15 cellular contexts compared by ENCODE assay signal in genomic region chr1:21048462-21048861, GRCh38.
"Had no signal": no experiment of that assay in that cellular context is flagged by ENCODE, and none has a peak within 500 bp of the region (broad histone marks: within the 10 kb centered on the region; RNA-seq: fewer than 3 reads in every experiment).

No MANE protein-coding gene starts in this region.

- H3K9me3 ChIP-seq: tibial artery had no signal

- H3K4me1 Mint-ChIP-seq: activated naive CD4-positive, alpha-beta T cell treated with anti-CD3 and anti-CD28 coated beads, Interleukin-2, amount 10 ng/mL, durations not matched to agents 7 days and 5 days; stimulated activated naive CD8-positive, alpha-beta T cell treated with anti-CD3 and anti-CD28 coated beads, Interleukin-15, amount 100 ng/mL, for 72 hours had no signal

- DNase-seq: activated CD4-positive, alpha-beta memory T cell treated with anti-CD3 and anti-CD28 coated beads for 36 hours; activated CD4-positive, alpha-beta T cell treated with anti-CD3 and anti-CD28 coated beads for 48 hours; activated effector memory CD4-positive, alpha-beta T cell treated with anti-CD3 and anti-CD28 coated beads, Interleukin-2, amount 50 U/mL, for 16 hours; activated naive CD4-positive, alpha-beta T cell treated with anti-CD3 and anti-CD28 coated beads, Interleukin-2, amount 10 ng/mL, durations not matched to agents 7 days and 5 days; activated naive CD8-positive, alpha-beta T cell treated with anti-CD3 and anti-CD28 coated beads, Interleukin-2, amount 50 U/mL, for 24 hours; activated T-cell treated with anti-CD3 and anti-CD28 coated beads, Interleukin-2, amount 50 U/mL, for 72 hours; foreskin keratinocyte; nucleus accumbens; right cardiac atrium; stimulated activated naive CD8-positive, alpha-beta T cell treated with anti-CD3 and anti-CD28 coated beads, Interleukin-15, amount 100 ng/mL, for 72 hours; T-helper 1 cell; tibial artery had no signal

- H3K27me3 ChIP-seq: foreskin keratinocyte, hepatocyte, tibial artery had no signal

- H2AFZ ChIP-seq: hepatocyte, parathyroid adenoma had no signal

- H3K4me3 Mint-ChIP-seq: activated CD4-positive, alpha-beta memory T cell treated with anti-CD3 and anti-CD28 coated beads for 36 hours; activated naive CD4-positive, alpha-beta T cell treated with anti-CD3 and anti-CD28 coated beads, Interleukin-2, amount 10 ng/mL, durations not matched to agents 7 days and 5 days; activated naive CD8-positive, alpha-beta T cell treated with anti-CD3 and anti-CD28 coated beads, Interleukin-2, amount 50 U/mL, for 24 hours; activated T-cell treated with anti-CD3 and anti-CD28 coated beads, Interleukin-2, amount 50 U/mL, for 72 hours; brain; stimulated activated naive CD8-positive, alpha-beta T cell treated with anti-CD3 and anti-CD28 coated beads, Interleukin-15, amount 100 ng/mL, for 72 hours had no signal

- H3K27me3 Mint-ChIP-seq: activated CD4-positive, alpha-beta memory T cell treated with anti-CD3 and anti-CD28 coated beads for 36 hours; activated naive CD4-positive, alpha-beta T cell treated with anti-CD3 and anti-CD28 coated beads, Interleukin-2, amount 10 ng/mL, durations not matched to agents 7 days and 5 days; activated naive CD8-positive, alpha-beta T cell treated with anti-CD3 and anti-CD28 coated beads, Interleukin-2, amount 50 U/mL, for 24 hours; brain; stimulated activated naive CD8-positive, alpha-beta T cell treated with anti-CD3 and anti-CD28 coated beads, Interleukin-15, amount 100 ng/mL, for 72 hours had no signal

- H3K9me3 Mint-ChIP-seq: activated CD4-positive, alpha-beta memory T cell treated with anti-CD3 and anti-CD28 coated beads for 36 hours; activated naive CD4-positive, alpha-beta T cell treated with anti-CD3 and anti-CD28 coated beads, Interleukin-2, amount 10 ng/mL, durations not matched to agents 7 days and 5 days; activated naive CD8-positive, alpha-beta T cell treated with anti-CD3 and anti-CD28 coated beads, Interleukin-2, amount 50 U/mL, for 24 hours; activated T-cell treated with anti-CD3 and anti-CD28 coated beads, Interleukin-2, amount 50 U/mL, for 72 hours; stimulated activated naive CD8-positive, alpha-beta T cell treated with anti-CD3 and anti-CD28 coated beads, Interleukin-15, amount 100 ng/mL, for 72 hours had no signal

- H3K27ac Mint-ChIP-seq: activated CD4-positive, alpha-beta memory T cell treated with anti-CD3 and anti-CD28 coated beads for 36 hours; activated naive CD4-positive, alpha-beta T cell treated with anti-CD3 and anti-CD28 coated beads, Interleukin-2, amount 10 ng/mL, durations not matched to agents 7 days and 5 days; activated naive CD8-positive, alpha-beta T cell treated with anti-CD3 and anti-CD28 coated beads, Interleukin-2, amount 50 U/mL, for 24 hours; activated T-cell treated with anti-CD3 and anti-CD28 coated beads, Interleukin-2, amount 50 U/mL, for 72 hours; stimulated activated naive CD8-positive, alpha-beta T cell treated with anti-CD3 and anti-CD28 coated beads, Interleukin-15, amount 100 ng/mL, for 72 hours had no signal

- ATAC-seq: activated naive CD8-positive, alpha-beta T cell treated with anti-CD3 and anti-CD28 coated beads, Interleukin-2, amount 50 U/mL, for 24 hours; activated T-cell treated with anti-CD3 and anti-CD28 coated beads, Interleukin-2, amount 50 U/mL, for 72 hours; foreskin keratinocyte; right cardiac atrium; stimulated activated naive CD8-positive, alpha-beta T cell treated with anti-CD3 and anti-CD28 coated beads, Interleukin-15, amount 100 ng/mL, for 72 hours had no signal

- H3K27ac ChIP-seq: foreskin keratinocyte, hepatocyte, parathyroid adenoma, tibial artery had no signal

- H3K9ac ChIP-seq: parathyroid adenoma had no signal

- H3K4me3 ChIP-seq: hepatocyte, tibial artery had no signal

- H3K36me3 ChIP-seq: tibial artery had no signal

- H3K4me1 ChIP-seq: foreskin keratinocyte, parathyroid adenoma had no signal

- H3K79me2 ChIP-seq: parathyroid adenoma had no signal

- H3K4me2 ChIP-seq: hepatocyte had no signal
